ENCODE assay signal across 17 cellular contexts in genomic region chr14:105622329-105622955, GRCh38.
DNase-seq lines count a peak whose midpoint lies in the region; ATAC-seq and TF ChIP-seq lines count a peak whose summit lies in the region.
"Had no signal": no experiment of that assay in that cellular context is flagged by ENCODE, and none has a peak within 500 bp of the region (broad histone marks: within the 10 kb centered on the region; RNA-seq: fewer than 3 reads in every experiment).

No MANE protein-coding gene starts in this region.

- no peak overlapping the region for H4K91ac ChIP-seq in H9 (ENCODE audit: insufficient read length, low read depth, low read length)

- H2BK120ac ChIP-seq in H9 (ENCODE audit: low read depth, low read length, poor library complexity, severe bottlenecking), result no peak overlapping the region

- no peak overlapping the region for H3K9ac ChIP-seq in H9 (ENCODE audit: extremely low read depth, insufficient read length, low read length)
- H3K9ac ChIP-seq: BLaER1 had no signal

- no peak overlapping the region for H4K8ac ChIP-seq in H9 (replicated peaks; ENCODE audit: insufficient read length, low read depth, low read length)

- H3K18ac ChIP-seq in H9 (ENCODE audit: insufficient read length, low read depth, low read length), result no peak overlapping the region

- no peak overlapping the region for H2AK5ac ChIP-seq in H9 (ENCODE audit: insufficient read length, low read length)

- H2BK5ac ChIP-seq in H9 (ENCODE audit: insufficient read length, low read length), result no peak overlapping the region

- no CpG with 5 or more reads among the region's 12 CpGs for WGBS in H9 (ENCODE audit: extremely low coverage, insufficient read length, low lambda C conversion rate)
- 77 to 84% (median 82%) methylated on average over 12 of the region's 12 CpGs for WGBS in spleen, 5 donors

- H3K79me2 ChIP-seq in H9 (ENCODE audit: insufficient read depth, low read length), result no peaks in the 10 kb centered on the region

- TF ChIP-seq POLR2A in spleen (IDR thresholded peaks at IDR 0.05), result no peak

- no peaks in the 10 kb centered on the region for H3K36me3 ChIP-seq in spleen
- H3K36me3 ChIP-seq: BLaER1 had no signal

- no peak overlapping the region for H3K27ac ChIP-seq in H9 (ENCODE audit: insufficient read length, low read depth, low read length)
- H3K27ac ChIP-seq in spleen, result no peak overlapping the region
- H3K27ac ChIP-seq: 22Rv1, BLaER1 had no signal

- H4K5ac ChIP-seq in H9 (ENCODE audit: insufficient read length, low read depth, low read length), result no peak overlapping the region

- no peak overlapping the region for H2AFZ ChIP-seq in H9 (ENCODE audit: low read length)

- no peaks in the 10 kb centered on the region for H3K4me1 ChIP-seq in H9 (ENCODE audit: insufficient read depth, low read length)
- no peaks in the 10 kb centered on the region for H3K4me1 ChIP-seq in spleen

- H3K56ac ChIP-seq in H9 (ENCODE audit: insufficient read length, low read depth, low read length), result no peak overlapping the region

- no peak overlapping the region for H3K4me3 Mint-ChIP-seq in H9
- H3K4me3 Mint-ChIP-seq: HFFc6 had no signal

- H3K23me2 ChIP-seq in H9 (ENCODE audit: insufficient read length, low read depth, low read length, poor library complexity, severe bottlenecking), result peaks cover 3% of the 10 kb centered on the region

- H3K23ac ChIP-seq in H9 (ENCODE audit: insufficient read length, low read depth, low read length), result no peak overlapping the region

- 0 out of 2 replicates have a peak overlapping the region, but pooled peaks have one; percentile 0 for H3K4me3 ChIP-seq in iPS-18c (ENCODE audit: insufficient read depth, low read depth, low read length)
- H3K4me3 ChIP-seq in spleen, result no peak overlapping the region
- H3K4me3 ChIP-seq: BLaER1 had no signal

- H3K9me3 Mint-ChIP-seq in H9, result peaks cover 48 to 54% of the 10 kb centered on the region in 2 experiments

- no peak overlapping the region for H3K4ac ChIP-seq in H9 (ENCODE audit: low read depth, low read length)

- H3K36me3 Mint-ChIP-seq in H9 (ENCODE audit: insufficient read depth in 1 of 3, low read depth in 3 of 3), result peaks cover 13 to 21% (median 18%) of the 10 kb centered on the region in 3 experiments

- no peaks in the 10 kb centered on the region for H3K4me1 Mint-ChIP-seq in H9

- no peak overlapping the region for H3K14ac ChIP-seq in H9 (ENCODE audit: insufficient read depth, low read length)

- no peak overlapping the region for H2BK12ac ChIP-seq in H9 (ENCODE audit: insufficient read length, low read depth, low read length)

- peak; percentile 26 for DNase-seq in activated CD4-positive, CD25-positive, alpha-beta regulatory T cell treated with anti-CD3 and anti-CD28 coated beads, Interleukin-2, amount 50 U/mL, for 72 hours
- DNase-seq in activated CD4-positive, CD25-positive, alpha-beta regulatory T cell (lab: John Stamatoyannopoulos, UW), result no peak
- DNase-seq in H9 (peak; percentile 20), spleen (peak; percentile 53), GM19238 (ENCODE audit: insufficient read length, low spot score) (no peak)
- DNase-seq: GF-D8; GOT3; HFFc6; NCI-H1417; NCI-H187 treated with DMSO at 0.1 percent for 48 hours; NCI-H446; NK-92 treated with Interleukin-12 subunit alpha and Interleukin-12 subunit beta, amount 100 ng/mL, for 24 hours had no signal

- H3K79me1 ChIP-seq in H9 (ENCODE audit: insufficient read depth, low read depth, low read length, poor library complexity, severe bottlenecking), result no peaks in the 10 kb centered on the region

- no peak for ATAC-seq in GM18861 (IDR thresholded peaks at IDR 0.05; ENCODE audit: unreplicated experiment)
- ATAC-seq in GM18858 (IDR thresholded peaks at IDR 0.05; ENCODE audit: unreplicated experiment), result no peak

- TF ChIP-seq CTCF in H9 (conservative IDR thresholded peaks at IDR 0.05) (no peak), spleen (IDR thresholded peaks at IDR 0.05 in 8 of 11, conservative IDR thresholded peaks at IDR 0.05 in 3 of 11) (no peak)

- H3T11ph ChIP-seq in H9 (ENCODE audit: low read length), result no peak overlapping the region

- H2BK15ac ChIP-seq in H9 (ENCODE audit: low read depth, low read length), result no peak overlapping the region

- H3K27me3 Mint-ChIP-seq in H9 (ENCODE audit: low read depth), result peaks cover 12% of the 10 kb centered on the region

- H3K4me2 ChIP-seq in H9 (ENCODE audit: insufficient read depth, insufficient read length, low read length), result no peak overlapping the region
- H3K4me2 ChIP-seq: BLaER1 had no signal

- H4K20me1 ChIP-seq in H9 (ENCODE audit: control insufficient read depth, insufficient read depth, insufficient read length), result no peaks in the 10 kb centered on the region
- H4K20me1 ChIP-seq: BLaER1 had no signal

- H3K9me3 ChIP-seq in H9 (ENCODE audit: control insufficient read depth, low read depth, low read length) (peaks cover 40% of the 10 kb centered on the region), iPS-18c (ENCODE audit: control insufficient read depth, insufficient read depth, low read length) (peaks cover 23% of the 10 kb centered on the region), spleen (no peaks in the 10 kb centered on the region)

- no peaks in the 10 kb centered on the region for H3K27me3 ChIP-seq in H9 (ENCODE audit: insufficient read depth, low read length)
- H3K27me3 ChIP-seq in spleen (replicated peaks in 1 of 7), result peaks cover 0 to 5% (median 0%) of the 10 kb centered on the region in 7 donors
- H3K27me3 ChIP-seq: BLaER1 had no signal

- H3K27ac Mint-ChIP-seq in H9, result no peak overlapping the region
- H3K27ac Mint-ChIP-seq: HFFc6 had no signal

- H2BK20ac ChIP-seq in H9 (ENCODE audit: low read depth, low read length, poor library complexity, severe bottlenecking), result no peak overlapping the region

- intact Hi-C loops in spleen (cut with DNase I; ENCODE audit: low total_unique reads), result no loop called here

Comparison
In these comparisons a context has a peak if more than half of its experiments do, and no peak if none do; other contexts are left out.
1. DNase-seq: peak in activated CD4-positive, CD25-positive, alpha-beta regulatory T cell treated with anti-CD3 and anti-CD28 coated beads, Interleukin-2, amount 50 U/mL, for 72 hours (single experiment), H9 (single experiment) and spleen (single experiment); none in activated CD4-positive, CD25-positive, alpha-beta regulatory T cell (0 of 4) and GM19238 (single experiment).